Comparison of ENCODE assay signal across 14 cellular contexts in genomic region chr14:61229475-61229888, GRCh38. TPM values are rescaled to one million over a fixed set of nuclear protein-coding genes. Genes with fewer than 3 reads are reported as not detected.
A peak's percentile ranks its signal among the peaks of the same experiment; 100 is the strongest.
DNase-seq lines count a peak whose midpoint lies in the region; ATAC-seq, FAIRE-seq and TF ChIP-seq lines count a peak whose summit lies in the region.
"Had no signal": no experiment of that assay in that cellular context is flagged by ENCODE, and none has a peak within 500 bp of the region (broad histone marks: within the 10 kb centered on the region; RNA-seq: fewer than 3 reads in every experiment).

No MANE protein-coding gene starts in this region.

- no peaks in the 10 kb centered on the region for H3K27me3 ChIP-seq in psoas muscle (ENCODE audit: insufficient read depth in 3 of 3, low read length in 2 of 3)
- H3K27me3 ChIP-seq in foreskin keratinocyte, result peaks cover 43% of the 10 kb centered on the region
- H3K27me3 ChIP-seq: upper lobe of left lung had no signal

- no peaks in the 10 kb centered on the region for H3K36me3 ChIP-seq in psoas muscle (ENCODE audit: insufficient read depth in 1 of 2, low read depth in 1 of 2)
- H3K36me3 ChIP-seq: upper lobe of left lung had no signal

- no peaks in the 10 kb centered on the region for H3K9me3 ChIP-seq in psoas muscle
- H3K9me3 ChIP-seq: upper lobe of left lung had no signal

- TF ChIP-seq CTCF in astrocyte of the cerebellum (IDR thresholded peaks at IDR 0.05; ENCODE audit: low read depth, low read length, missing control alignments) (no peak), psoas muscle (IDR thresholded peaks at IDR 0.05) (no peak), type B pancreatic cell (conservative IDR thresholded peaks at IDR 0.05) (no peak), foreskin keratinocyte (conservative IDR thresholded peaks at IDR 0.05) (no peak)

- no peaks in the 10 kb centered on the region for H3K27me3 Mint-ChIP-seq in type B pancreatic cell

- H3K9me3 Mint-ChIP-seq in type B pancreatic cell, result peaks cover 4% of the 10 kb centered on the region

- ATAC-seq in psoas muscle, result peak in 1 of 4 donors; percentile 3
- ATAC-seq in foreskin keratinocyte, result no peak
- ATAC-seq: K562, Right ventricle myocardium inferior had no signal

- WGBS in psoas muscle, 3 donors, result 26 to 43% (median 28%) methylated on average over 6 of the region's 6 CpGs

- H3K27ac ChIP-seq in psoas muscle (peak overlapping the region; percentile 63), foreskin keratinocyte (no peak overlapping the region)
- H3K27ac ChIP-seq: upper lobe of left lung had no signal

- H3K4me1 Mint-ChIP-seq in type B pancreatic cell (ENCODE audit: unreplicated experiment), result peaks cover 26% of the 10 kb centered on the region
- H3K4me1 Mint-ChIP-seq: B cell had no signal

- H3K4me3 Mint-ChIP-seq in type B pancreatic cell, result no peak overlapping the region
- H3K4me3 Mint-ChIP-seq: B cell had no signal

- intact Hi-C loops in psoas muscle (cut with DNase I), result no loop called here

- H3K27ac Mint-ChIP-seq in type B pancreatic cell, result no peak overlapping the region
- H3K27ac Mint-ChIP-seq: B cell had no signal

- no peak overlapping the region for H3K4me3 ChIP-seq in astrocyte of the cerebellum (ENCODE audit: low read depth, low read length)
- H3K4me3 ChIP-seq in psoas muscle, result no peak overlapping the region
- H3K4me3 ChIP-seq: K562, upper lobe of left lung had no signal

- FAIRE-seq in HTR-8/SVneo (lab: Jason Lieb, UNC), result peak; percentile 93
- FAIRE-seq: K562 had no signal

- peaks cover 84% of the 10 kb centered on the region for H3K4me1 ChIP-seq in psoas muscle
- H3K4me1 ChIP-seq in foreskin keratinocyte, result no peaks in the 10 kb centered on the region

- in situ Hi-C loops in astrocyte of the cerebellum (cut with HindIII; ENCODE audit: low sequenced_read_pairs), result no loop called here

- no peaks in the 10 kb centered on the region for H3K36me3 Mint-ChIP-seq in type B pancreatic cell

- no peak for DNase-seq in HTR-8/SVneo (ENCODE audit: insufficient read length, low spot score)
- peak; percentile 100 for DNase-seq in NCI-H2107 treated with DMSO at 0.1 percent for 48 hours (lab: John Stamatoyannopoulos, UW; ENCODE audit: unreplicated experiment)
- DNase-seq in astrocyte of the cerebellum (ENCODE audit: low read depth), result peak; percentile 26
- no peak for DNase-seq in psoas muscle
- no peak for DNase-seq in type B pancreatic cell (ENCODE audit: extremely low spot score, unreplicated experiment)
- no peak for DNase-seq in AG20443 (ENCODE audit: low spot score)
- DNase-seq in foreskin keratinocyte, result no peak
- no peak for DNase-seq in activated CD4-positive, alpha-beta T cell treated with anti-CD3 and anti-CD28 coated beads, Interleukin-2, amount 50 U/mL, for 1 hour
- DNase-seq: aorta, NCI-H774, upper lobe of left lung had no signal

RNA-seq across cellular contexts. Expression of gene TMEM30B, which starts 51.7 kb away (rescaled TPM):
- total RNA-seq in psoas muscle, result 1 to 10 TPM in 2 of 4 donors, under 1 TPM in 2; 0.80 to 2.0 (median 1.0) TPM
- polyA plus RNA-seq in psoas muscle, result under 1 TPM; 0.30 to 0.33 (median 0.31) TPM
- total RNA-seq in type B pancreatic cell (ENCODE audit: low replicate concordance), result 12.2 and 25.3 TPM in 2 replicates
- total RNA-seq in foreskin keratinocyte, result 17.9 and 19.8 TPM in 2 replicates
- 7.6 and 9.5 TPM in 2 replicates for polyA plus RNA-seq in foreskin keratinocyte
- polyA plus RNA-seq: K562 had no signal

Comparison
In these comparisons a context has a peak if more than half of its experiments do, and no peak if none do; other contexts are left out.
1. DNase-seq: peak in NCI-H2107 treated with DMSO at 0.1 percent for 48 hours (single experiment) and astrocyte of the cerebellum (single experiment); none in HTR-8/SVneo (single experiment), psoas muscle (0 of 2), type B pancreatic cell (single experiment), AG20443 (single experiment), foreskin keratinocyte (0 of 2) and activated CD4-positive, alpha-beta T cell treated with anti-CD3 and anti-CD28 coated beads, Interleukin-2, amount 50 U/mL, for 1 hour (single experiment).